ENCODE assay signal across 1 cellular context in genomic region chrX:71214604-71215334, GRCh38.
TF ChIP-seq lines count a peak whose summit lies in the region.

No MANE protein-coding gene starts in this region.

TF ChIP-seq in HepG2, 621 proteins besides CTCF, POLR2A, EP300 and RAD21 (continued from another document and continues in another):
- TF ChIP-seq, protein P1, sequence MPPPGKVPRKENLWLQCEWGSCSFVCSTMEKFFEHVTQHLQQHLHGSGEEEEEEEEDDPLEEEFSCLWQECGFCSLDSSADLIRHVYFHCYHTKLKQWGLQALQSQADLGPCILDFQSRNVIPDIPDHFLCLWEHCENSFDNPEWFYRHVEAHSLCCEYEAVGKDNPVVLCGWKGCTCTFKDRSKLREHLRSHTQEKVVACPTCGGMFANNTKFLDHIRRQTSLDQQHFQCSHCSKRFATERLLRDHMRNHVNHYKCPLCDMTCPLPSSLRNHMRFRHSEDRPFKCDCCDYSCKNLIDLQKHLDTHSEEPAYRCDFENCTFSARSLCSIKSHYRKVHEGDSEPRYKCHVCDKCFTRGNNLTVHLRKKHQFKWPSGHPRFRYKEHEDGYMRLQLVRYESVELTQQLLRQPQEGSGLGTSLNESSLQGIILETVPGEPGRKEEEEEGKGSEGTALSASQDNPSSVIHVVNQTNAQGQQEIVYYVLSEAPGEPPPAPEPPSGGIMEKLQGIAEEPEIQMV (CRISPR knock-in tag; IDR thresholded peaks at IDR 0.05; ENCODE audit: low read depth), result 0 out of 2 replicates have a peak, but pooled peaks have one; percentile 35
- peak; percentile 83 for TF ChIP-seq POLR2G (IDR thresholded peaks at IDR 0.05; ENCODE audit: low read depth, low read length)
- no peak for TF ChIP-seq HOXA7 (CRISPR knock-in tag; IDR thresholded peaks at IDR 0.05)
- TF ChIP-seq U2AF1 (optimal IDR thresholded peaks at IDR 0.05; ENCODE audit: low read depth, low read length), result no peak
- no peak for TF ChIP-seq CCDC6 (CRISPR knock-in tag; IDR thresholded peaks at IDR 0.05)
- TF ChIP-seq HDAC1 (CRISPR knock-in tag; IDR thresholded peaks at IDR 0.05), result peak; percentile 66
- TF ChIP-seq SMAD3 (CRISPR knock-in tag; IDR thresholded peaks at IDR 0.05), result no peak
- TF ChIP-seq ZNF160 (CRISPR knock-in tag; IDR thresholded peaks at IDR 0.05), result no peak; the same call in 1 of the 2 replicates
- no peak for TF ChIP-seq ZNF136 (CRISPR knock-in tag; IDR thresholded peaks at IDR 0.05; ENCODE audit: low read depth)
- no peak for TF ChIP-seq KLF9 (CRISPR knock-in tag; IDR thresholded peaks at IDR 0.05; ENCODE audit: low read depth)
- TF ChIP-seq, protein P2, sequence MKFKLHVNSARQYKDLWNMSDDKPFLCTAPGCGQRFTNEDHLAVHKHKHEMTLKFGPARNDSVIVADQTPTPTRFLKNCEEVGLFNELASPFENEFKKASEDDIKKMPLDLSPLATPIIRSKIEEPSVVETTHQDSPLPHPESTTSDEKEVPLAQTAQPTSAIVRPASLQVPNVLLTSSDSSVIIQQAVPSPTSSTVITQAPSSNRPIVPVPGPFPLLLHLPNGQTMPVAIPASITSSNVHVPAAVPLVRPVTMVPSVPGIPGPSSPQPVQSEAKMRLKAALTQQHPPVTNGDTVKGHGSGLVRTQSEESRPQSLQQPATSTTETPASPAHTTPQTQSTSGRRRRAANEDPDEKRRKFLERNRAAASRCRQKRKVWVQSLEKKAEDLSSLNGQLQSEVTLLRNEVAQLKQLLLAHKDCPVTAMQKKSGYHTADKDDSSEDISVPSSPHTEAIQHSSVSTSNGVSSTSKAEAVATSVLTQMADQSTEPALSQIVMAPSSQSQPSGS (CRISPR knock-in tag; IDR thresholded peaks at IDR 0.05), result no peak
- TF ChIP-seq ELF1 (CRISPR knock-in tag; IDR thresholded peaks at IDR 0.05), result no peak
- TF ChIP-seq HOXA3 (CRISPR knock-in tag; IDR thresholded peaks at IDR 0.05), result peak; percentile 15; the same call in 1 of the 2 replicates
- no peak for TF ChIP-seq XBP1 (CRISPR knock-in tag; IDR thresholded peaks at IDR 0.05)
- no peak for TF ChIP-seq ZNF660 (CRISPR knock-in tag; IDR thresholded peaks at IDR 0.05; ENCODE audit: borderline replicate concordance, low read depth)
- no peak for TF ChIP-seq XRCC5 (optimal IDR thresholded peaks at IDR 0.05; ENCODE audit: low read length)
- TF ChIP-seq SKI (IDR thresholded peaks at IDR 0.05; ENCODE audit: partially characterized antibody), result peak; percentile 38
- no peak for TF ChIP-seq NR2F1 (CRISPR knock-in tag; IDR thresholded peaks at IDR 0.05)
- no peak for TF ChIP-seq ZNF407 (CRISPR knock-in tag; IDR thresholded peaks at IDR 0.05; ENCODE audit: not compliant biosample characterization)
- TF ChIP-seq, protein P3, sequence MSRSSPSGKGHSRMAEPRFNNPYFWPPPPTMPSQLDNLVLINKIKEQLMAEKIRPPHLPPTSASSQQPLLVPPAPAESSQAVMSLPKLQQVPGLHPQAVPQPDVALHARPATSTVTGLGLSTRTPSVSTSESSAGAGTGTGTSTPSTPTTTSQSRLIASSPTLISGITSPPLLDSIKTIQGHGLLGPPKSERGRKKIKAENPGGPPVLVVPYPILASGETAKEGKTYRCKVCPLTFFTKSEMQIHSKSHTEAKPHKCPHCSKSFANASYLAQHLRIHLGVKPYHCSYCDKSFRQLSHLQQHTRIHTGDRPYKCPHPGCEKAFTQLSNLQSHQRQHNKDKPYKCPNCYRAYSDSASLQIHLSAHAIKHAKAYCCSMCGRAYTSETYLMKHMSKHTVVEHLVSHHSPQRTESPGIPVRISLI (CRISPR knock-in tag; IDR thresholded peaks at IDR 0.05; ENCODE audit: borderline replicate concordance), result peak; percentile 15; the same call in 1 of the 2 replicates
- no peak for TF ChIP-seq JDP2 (CRISPR knock-in tag; IDR thresholded peaks at IDR 0.05; ENCODE audit: borderline replicate concordance)
- TF ChIP-seq KLF16 (CRISPR knock-in tag; IDR thresholded peaks at IDR 0.05), result peak in 1 of 2 experiments; percentile 23; a peak in 1 of 4 replicates
- no peak for TF ChIP-seq ZC3H13 (CRISPR knock-in tag; IDR thresholded peaks at IDR 0.05)
- no peak for TF ChIP-seq KDM5A (IDR thresholded peaks at IDR 0.05; ENCODE audit: borderline replicate concordance, low read length)
- TF ChIP-seq ZNF501 (CRISPR knock-in tag; IDR thresholded peaks at IDR 0.05), result peak; percentile 42; the same call in 1 of the 2 replicates
- no peak for TF ChIP-seq TGIF2 (CRISPR knock-in tag; IDR thresholded peaks at IDR 0.05)
- peak; percentile 66 for TF ChIP-seq TEAD3 (CRISPR knock-in tag; optimal IDR thresholded peaks at IDR 0.05; ENCODE audit: borderline replicate concordance)
- no peak for TF ChIP-seq CHD4 (IDR thresholded peaks at IDR 0.05; ENCODE audit: borderline replicate concordance, low read length)
- peak; percentile 50; the same call in 1 of the 2 replicates for TF ChIP-seq ZFY (CRISPR knock-in tag; IDR thresholded peaks at IDR 0.05)
- TF ChIP-seq ZNF224 (CRISPR knock-in tag; IDR thresholded peaks at IDR 0.05), result no peak
- TF ChIP-seq RCOR2 (CRISPR knock-in tag; IDR thresholded peaks at IDR 0.05), result no peak
- TF ChIP-seq, protein P4, sequence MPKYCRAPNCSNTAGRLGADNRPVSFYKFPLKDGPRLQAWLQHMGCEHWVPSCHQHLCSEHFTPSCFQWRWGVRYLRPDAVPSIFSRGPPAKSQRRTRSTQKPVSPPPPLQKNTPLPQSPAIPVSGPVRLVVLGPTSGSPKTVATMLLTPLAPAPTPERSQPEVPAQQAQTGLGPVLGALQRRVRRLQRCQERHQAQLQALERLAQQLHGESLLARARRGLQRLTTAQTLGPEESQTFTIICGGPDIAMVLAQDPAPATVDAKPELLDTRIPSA (CRISPR knock-in tag; IDR thresholded peaks at IDR 0.05; ENCODE audit: borderline replicate concordance), result no peak
- TF ChIP-seq KLF6 (CRISPR knock-in tag; IDR thresholded peaks at IDR 0.05), result no peak
- TF ChIP-seq, protein P5, sequence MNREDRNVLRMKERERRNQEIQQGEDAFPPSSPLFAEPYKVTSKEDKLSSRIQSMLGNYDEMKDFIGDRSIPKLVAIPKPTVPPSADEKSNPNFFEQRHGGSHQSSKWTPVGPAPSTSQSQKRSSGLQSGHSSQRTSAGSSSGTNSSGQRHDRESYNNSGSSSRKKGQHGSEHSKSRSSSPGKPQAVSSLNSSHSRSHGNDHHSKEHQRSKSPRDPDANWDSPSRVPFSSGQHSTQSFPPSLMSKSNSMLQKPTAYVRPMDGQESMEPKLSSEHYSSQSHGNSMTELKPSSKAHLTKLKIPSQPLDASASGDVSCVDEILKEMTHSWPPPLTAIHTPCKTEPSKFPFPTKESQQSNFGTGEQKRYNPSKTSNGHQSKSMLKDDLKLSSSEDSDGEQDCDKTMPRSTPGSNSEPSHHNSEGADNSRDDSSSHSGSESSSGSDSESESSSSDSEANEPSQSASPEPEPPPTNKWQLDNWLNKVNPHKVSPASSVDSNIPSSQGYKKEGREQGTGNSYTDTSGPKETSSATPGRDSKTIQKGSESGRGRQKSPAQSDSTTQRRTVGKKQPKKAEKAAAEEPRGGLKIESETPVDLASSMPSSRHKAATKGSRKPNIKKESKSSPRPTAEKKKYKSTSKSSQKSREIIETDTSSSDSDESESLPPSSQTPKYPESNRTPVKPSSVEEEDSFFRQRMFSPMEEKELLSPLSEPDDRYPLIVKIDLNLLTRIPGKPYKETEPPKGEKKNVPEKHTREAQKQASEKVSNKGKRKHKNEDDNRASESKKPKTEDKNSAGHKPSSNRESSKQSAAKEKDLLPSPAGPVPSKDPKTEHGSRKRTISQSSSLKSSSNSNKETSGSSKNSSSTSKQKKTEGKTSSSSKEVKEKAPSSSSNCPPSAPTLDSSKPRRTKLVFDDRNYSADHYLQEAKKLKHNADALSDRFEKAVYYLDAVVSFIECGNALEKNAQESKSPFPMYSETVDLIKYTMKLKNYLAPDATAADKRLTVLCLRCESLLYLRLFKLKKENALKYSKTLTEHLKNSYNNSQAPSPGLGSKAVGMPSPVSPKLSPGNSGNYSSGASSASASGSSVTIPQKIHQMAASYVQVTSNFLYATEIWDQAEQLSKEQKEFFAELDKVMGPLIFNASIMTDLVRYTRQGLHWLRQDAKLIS (CRISPR knock-in tag; IDR thresholded peaks at IDR 0.05), result no peak; the same call in 1 of the 2 replicates
- TF ChIP-seq BRF2 (CRISPR knock-in tag; IDR thresholded peaks at IDR 0.05), result peak; percentile 78
- TF ChIP-seq FLYWCH1 (CRISPR knock-in tag; IDR thresholded peaks at IDR 0.05), result no peak
- TF ChIP-seq SAP130 (CRISPR knock-in tag; IDR thresholded peaks at IDR 0.05; ENCODE audit: low read depth), result peak; percentile 78
- no peak for TF ChIP-seq NFE2L2 (IDR thresholded peaks at IDR 0.05; ENCODE audit: low read length)
- TF ChIP-seq CSRNP1 (CRISPR knock-in tag; IDR thresholded peaks at IDR 0.05), result peak; percentile 66; the same call in 1 of the 2 replicates
- no peak for TF ChIP-seq ZNF180 (CRISPR knock-in tag; IDR thresholded peaks at IDR 0.05; ENCODE audit: borderline replicate concordance, low read depth)
- no peak for TF ChIP-seq POLR2AphosphoS2 (IDR thresholded peaks at IDR 0.05; ENCODE audit: low read depth, low read length)
- peak; percentile 65; the same call in 1 of the 2 replicates for TF ChIP-seq SIN3A (IDR thresholded peaks at IDR 0.05; ENCODE audit: borderline replicate concordance, low read depth, low read length)
- TF ChIP-seq HNRNPK (IDR thresholded peaks at IDR 0.05; ENCODE audit: low read depth, low read length, poor library complexity, severe bottlenecking), result no peak
- 0 out of 2 replicates have a peak, but pooled peaks have one; percentile 12 for TF ChIP-seq STAG1 (CRISPR knock-in tag; IDR thresholded peaks at IDR 0.05)
- peak; percentile 13; the same call in 1 of the 2 replicates for TF ChIP-seq NR2F6 (IDR thresholded peaks at IDR 0.05)
- peak; percentile 66 for TF ChIP-seq NR2F6 (CRISPR knock-in tag; IDR thresholded peaks at IDR 0.05)
- no peak; the same call in 1 of the 2 replicates for TF ChIP-seq HMG20A (CRISPR knock-in tag; IDR thresholded peaks at IDR 0.05; ENCODE audit: borderline replicate concordance)
